Comparison of ENCODE assay signal across 8 cellular contexts in the genomic region with DNA sequence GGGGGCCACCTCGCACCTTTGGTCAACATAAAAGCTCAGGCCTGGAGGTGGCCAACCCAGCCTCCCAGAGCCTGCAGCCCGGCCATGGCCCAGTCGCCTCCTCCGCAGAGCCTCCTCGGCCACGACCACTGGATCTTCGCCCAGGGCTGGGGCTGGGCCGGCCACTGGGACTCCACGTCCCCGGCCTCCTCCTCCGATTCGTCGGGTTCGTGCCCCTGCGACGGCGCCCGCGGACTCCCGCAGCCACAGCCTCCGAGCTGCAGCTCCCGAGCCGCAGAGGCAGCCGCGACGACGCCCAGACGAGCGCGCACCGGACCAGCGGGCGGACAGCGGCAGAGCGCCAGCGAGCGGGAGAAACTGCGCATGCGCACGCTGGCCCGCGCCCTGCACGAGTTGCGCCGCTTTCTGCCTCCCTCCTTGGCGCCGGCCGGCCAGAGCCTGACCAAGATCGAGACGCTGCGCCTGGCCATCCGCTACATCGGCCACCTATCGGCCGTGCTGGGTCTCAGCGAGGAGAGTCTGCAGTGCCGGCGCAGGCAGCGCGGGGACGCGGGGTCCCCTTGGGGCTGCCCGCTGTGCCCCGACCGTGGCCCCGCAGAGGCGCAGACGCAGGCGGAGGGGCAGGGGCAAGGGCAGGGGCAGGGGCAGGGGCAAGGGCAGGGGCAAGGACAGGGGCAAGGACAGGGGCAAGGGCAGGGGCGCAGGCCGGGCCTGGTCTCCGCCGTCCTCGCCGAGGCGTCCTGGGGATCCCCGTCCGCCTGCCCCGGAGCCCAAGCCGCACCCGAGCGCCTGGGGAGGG. TPM values are rescaled to one million over a fixed set of nuclear protein-coding genes. Genes with fewer than 3 reads are reported as not detected.
DNase-seq lines count a peak whose midpoint lies in the region; ATAC-seq and TF ChIP-seq lines count a peak whose summit lies in the region.

Gene MESP2, plus strand, starts transcription at position 59 of the 799 bp plus-strand sequence. Its CDS starts 26 bp downstream, at position 85.

- POLR2A ChIA-PET in HEK293T (lab: Yijun Ruan, JAX) = interaction anchor here (1.4 to 1.6 kb wide), 2 partner anchors 16 to 25 kb away, joined by 4 to 6 read pairs; no protein-coding TSS in a partner anchor

- peak within 1 kb of the TSS; percentile 48 for H3K4me3 ChIP-seq in epithelial cell of proximal tubule (ENCODE audit: low read depth, low read length)

- peak; percentile 20 for TF ChIP-seq CTCF in epithelial cell of proximal tubule (conservative IDR thresholded peaks at IDR 0.05; ENCODE audit: low read depth, low read length)

- CTCF ChIA-PET in HEK293T (lab: Yijun Ruan, JAX) = interaction anchor here (0.6 to 6.7 kb wide), 4 partner anchors 16 to 111 kb away, joined by 3 to 38 read pairs (median 4); no protein-coding TSS in a partner anchor

- DNase-seq in DMS 273 (lab: John Stamatoyannopoulos, UW; ENCODE audit: unreplicated experiment) (peak; percentile 76), HEK293T (ENCODE audit: extremely low spot score) (peak; percentile 94), NCI-H510A (lab: John Stamatoyannopoulos, UW) (peak; percentile 41), epithelial cell of proximal tubule (ENCODE audit: low read depth) (no peak), midbrain (lab: John Stamatoyannopoulos, UW) (peak; percentile 78)
- peak; percentile 37 for DNase-seq in activated CD8-positive, alpha-beta memory T cell treated with anti-CD3 and anti-CD28 coated beads, Interleukin-2, amount 50 U/mL, for 4 hours
- peak; percentile 32 to 37 for DNase-seq in stimulated activated CD8-positive, alpha-beta memory T cell treated with anti-CD3 and anti-CD28 coated beads, Interleukin-15, amount 100 ng/mL, for 48 hours (ENCODE audit: low read depth in 2 of 2)

- ATAC-seq in HG03571 (IDR thresholded peaks at IDR 0.05; ENCODE audit: unreplicated experiment) = no peak

TF ChIP-seq in HEK293T, 16 proteins besides CTCF, POLR2A, EP300 and RAD21:
- TF ChIP-seq CTBP1 (IDR thresholded peaks at IDR 0.05; ENCODE audit: borderline replicate concordance) (0 out of 2 replicates have a peak, but pooled peaks have one; percentile 15), L3MBTL2 (conservative IDR thresholded peaks at IDR 0.05) (peak; percentile 95)
- TF ChIP-seq, protein P1, sequence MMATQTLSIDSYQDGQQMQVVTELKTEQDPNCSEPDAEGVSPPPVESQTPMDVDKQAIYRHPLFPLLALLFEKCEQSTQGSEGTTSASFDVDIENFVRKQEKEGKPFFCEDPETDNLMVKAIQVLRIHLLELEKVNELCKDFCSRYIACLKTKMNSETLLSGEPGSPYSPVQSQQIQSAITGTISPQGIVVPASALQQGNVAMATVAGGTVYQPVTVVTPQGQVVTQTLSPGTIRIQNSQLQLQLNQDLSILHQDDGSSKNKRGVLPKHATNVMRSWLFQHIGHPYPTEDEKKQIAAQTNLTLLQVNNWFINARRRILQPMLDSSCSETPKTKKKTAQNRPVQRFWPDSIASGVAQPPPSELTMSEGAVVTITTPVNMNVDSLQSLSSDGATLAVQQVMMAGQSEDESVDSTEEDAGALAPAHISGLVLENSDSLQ (IDR thresholded peaks at IDR 0.05) = no peak

RNA-seq across cellular contexts. Expression of gene MESP2, which starts in this region (rescaled TPM):
- 1.1 and 2.5 TPM in 2 replicates for total RNA-seq in epithelial cell of proximal tubule
